Comparison of ENCODE assay signal across 30 cellular contexts in genomic region chr9:137645211-137645610, GRCh38. TPM values are rescaled to one million over a fixed set of nuclear protein-coding genes. Genes with fewer than 3 reads are reported as not detected.
A peak's percentile ranks its signal among the peaks of the same experiment; 100 is the strongest.
DNase-seq lines count a peak whose midpoint lies in the region; ATAC-seq, FAIRE-seq and TF ChIP-seq lines count a peak whose summit lies in the region.
"Had no signal": no experiment of that assay in that cellular context is flagged by ENCODE, and none has a peak within 500 bp of the region (broad histone marks: within the 10 kb centered on the region; RNA-seq: fewer than 3 reads in every experiment).

No MANE protein-coding gene starts in this region.

- no peak overlapping the region for H4K8ac ChIP-seq in H9 (replicated peaks; ENCODE audit: insufficient read length, low read depth, low read length)

- H3K79me1 ChIP-seq in H9 (ENCODE audit: insufficient read depth, low read depth, low read length, poor library complexity, severe bottlenecking): peaks cover 25% of the 10 kb centered on the region

- no peak overlapping the region for H2BK120ac ChIP-seq in H9 (ENCODE audit: low read depth, low read length, poor library complexity, severe bottlenecking)

- no peak overlapping the region for H2BK20ac ChIP-seq in H9 (ENCODE audit: low read depth, low read length, poor library complexity, severe bottlenecking)

- no peak overlapping the region for H3T11ph ChIP-seq in H9 (ENCODE audit: low read length)

- no peak overlapping the region for H3K4me2 ChIP-seq in H9 (ENCODE audit: insufficient read depth, insufficient read length, low read length)
- H3K4me2 ChIP-seq: BLaER1, GM23338 had no signal

- peaks cover 9 to 40% (median 15%) of the 10 kb centered on the region in 3 experiments; a peak in 6 of 7 replicates for H3K36me3 Mint-ChIP-seq in H9 (ENCODE audit: insufficient read depth in 1 of 3, low read depth in 3 of 3)
- H3K36me3 Mint-ChIP-seq in nephron progenitor cell (ENCODE audit: low read depth): peaks cover 77% of the 10 kb centered on the region

- H3K9ac ChIP-seq in H9 (ENCODE audit: extremely low read depth, insufficient read length, low read length) (no peak overlapping the region), kidney (ENCODE audit: low read length in 2 of 2) (no peak overlapping the region)
- H3K9ac ChIP-seq: BLaER1 had no signal

- no peak for ATAC-seq in GM18519 (IDR thresholded peaks at IDR 0.05; ENCODE audit: low FRiP score, unreplicated experiment)
- ATAC-seq: GM23338, left colon, right cardiac atrium had no signal

- no peak overlapping the region for H3K4ac ChIP-seq in H9 (ENCODE audit: low read depth, low read length)

- H3K14ac ChIP-seq in H9 (ENCODE audit: insufficient read depth, low read length): no peak overlapping the region

- H3K27ac ChIP-seq in H9 (ENCODE audit: insufficient read length, low read depth, low read length) (no peak overlapping the region), kidney (ENCODE audit: low read depth in 2 of 2, low read length in 2 of 2) (no peak overlapping the region)
- H3K27ac ChIP-seq: ascending aorta, BLaER1, Peyer's patch, transverse colon, VCaP had no signal

- peaks cover 11 to 24% of the 10 kb centered on the region in 2 experiments for H3K4me1 Mint-ChIP-seq in H9
- H3K4me1 Mint-ChIP-seq in nephron progenitor cell: peaks cover 18% of the 10 kb centered on the region

- H2BK12ac ChIP-seq in H9 (ENCODE audit: insufficient read length, low read depth, low read length): no peak overlapping the region

- H2AFZ ChIP-seq in H9 (ENCODE audit: low read length): no peak overlapping the region
- H2AFZ ChIP-seq: GM23338 had no signal

- H3K27ac Mint-ChIP-seq in H9 (peak overlapping the region; percentile 21 to 53 (median 50); a peak in 1 of 7 replicates), nephron progenitor cell (peak overlapping the region; percentile 85)
- H3K27ac Mint-ChIP-seq: activated naive CD8-positive, alpha-beta T cell treated with anti-CD3 and anti-CD28 coated beads for 36 hours; dendritic cell treated with granulocyte-macrophage colony-stimulating factor and Interleukin-4, amounts not matched to agents 40 ng/mL and 50 ng/mL, for 4 days; GM23338 had no signal

- H2BK5ac ChIP-seq in H9 (ENCODE audit: insufficient read length, low read length): no peak overlapping the region

- H3K4me3 ChIP-seq in kidney (ENCODE audit: low read length in 2 of 2): no peak overlapping the region
- H3K4me3 ChIP-seq: ascending aorta, BLaER1, GM23338, Peyer's patch, transverse colon had no signal

- no peak for FAIRE-seq in kidney (lab: Jason Lieb, UNC)
- FAIRE-seq: frontal cortex had no signal

- peaks cover 51% of the 10 kb centered on the region; the same call in 1 of the 2 replicates for H3K79me2 ChIP-seq in H9 (ENCODE audit: insufficient read depth, low read length)

- H3K56ac ChIP-seq in H9 (ENCODE audit: insufficient read length, low read depth, low read length): no peak overlapping the region

- H3K36me3 ChIP-seq in kidney (ENCODE audit: control insufficient read depth in 1 of 2, insufficient read depth in 2 of 2, low read length in 2 of 2): peaks cover 3 to 5% of the 10 kb centered on the region in 2 donors
- H3K36me3 ChIP-seq: Peyer's patch, transverse colon had no signal

- no CpG with 5 or more reads among the region's 5 CpGs for WGBS in H9 (ENCODE audit: extremely low coverage, insufficient read length, low lambda C conversion rate)

- H3K9me3 ChIP-seq in H9 (ENCODE audit: control insufficient read depth, low read depth, low read length) (no peaks in the 10 kb centered on the region), kidney (ENCODE audit: control insufficient read depth in 1 of 2, low read length in 2 of 2) (no peaks in the 10 kb centered on the region)
- H3K9me3 ChIP-seq: ascending aorta, BLaER1, Peyer's patch, transverse colon had no signal

- no peak overlapping the region for H4K5ac ChIP-seq in H9 (ENCODE audit: insufficient read length, low read depth, low read length)

- DNase-seq in H9 (no peak), NCI-H128 (lab: John Stamatoyannopoulos, UW; ENCODE audit: unreplicated experiment) (peak; percentile 1), NCI-H526 treated with DMSO at 0.1 percent for 48 hours (lab: John Stamatoyannopoulos, UW) (peak; percentile 1), nephron progenitor cell (no peak), AG08395 (ENCODE audit: low spot score) (no peak), kidney (no peak)
- DNase-seq: activated CD4-positive, alpha-beta T cell treated with anti-CD3 and anti-CD28 coated beads for 48 hours; activated effector memory CD4-positive, alpha-beta T cell treated with anti-CD3 and anti-CD28 coated beads, Interleukin-2, amount 50 U/mL, for 16 hours; activated naive CD8-positive, alpha-beta T cell treated with anti-CD3 and anti-CD28 coated beads for 36 hours; activated T-cell treated with anti-CD3 and anti-CD28 coated beads, Interleukin-2, amount 50 U/mL, for 1 hour; caudate nucleus; COR-L47; DND-41; left colon; mammary epithelial cell; NCI-H1105; NCI-H446 treated with DMSO at 0.1 percent for 48 hours; Peyer's patch; right cardiac atrium; SHP77 treated with DMSO at 0.1 percent for 48 hours; stimulated activated CD4-positive, alpha-beta T cell treated with anti-CD3 and anti-CD28 coated beads, Interleukin-4, amount 100 ng/mL, for 1 hour; T-helper 9 cell; transverse colon had no signal

- no peak for TF ChIP-seq CTCF in H9 (conservative IDR thresholded peaks at IDR 0.05)
- no peak for TF ChIP-seq CTCF in nephron progenitor cell (IDR thresholded peaks at IDR 0.05)
- TF ChIP-seq CTCF in kidney (IDR thresholded peaks at IDR 0.05; ENCODE audit: borderline replicate concordance, extremely low read depth, insufficient read depth): no peak

- H3K23ac ChIP-seq in H9 (ENCODE audit: insufficient read length, low read depth, low read length): no peak overlapping the region

- no peaks in the 10 kb centered on the region for H3K27me3 Mint-ChIP-seq in H9 (ENCODE audit: low read depth)
- H3K27me3 Mint-ChIP-seq in nephron progenitor cell (ENCODE audit: low read depth, poor library complexity): peaks cover 4% of the 10 kb centered on the region
- H3K27me3 Mint-ChIP-seq: activated naive CD8-positive, alpha-beta T cell treated with anti-CD3 and anti-CD28 coated beads for 36 hours; dendritic cell treated with granulocyte-macrophage colony-stimulating factor and Interleukin-4, amounts not matched to agents 40 ng/mL and 50 ng/mL, for 4 days had no signal

- no peak overlapping the region for H4K91ac ChIP-seq in H9 (ENCODE audit: insufficient read length, low read depth, low read length)

- no peaks in the 10 kb centered on the region for H3K9me3 Mint-ChIP-seq in H9
- H3K9me3 Mint-ChIP-seq in nephron progenitor cell: no peaks in the 10 kb centered on the region
- H3K9me3 Mint-ChIP-seq: activated naive CD8-positive, alpha-beta T cell treated with anti-CD3 and anti-CD28 coated beads for 36 hours; dendritic cell treated with granulocyte-macrophage colony-stimulating factor and Interleukin-4, amounts not matched to agents 40 ng/mL and 50 ng/mL, for 4 days; GM23338 had no signal

- no peaks in the 10 kb centered on the region for H3K23me2 ChIP-seq in H9 (ENCODE audit: insufficient read length, low read depth, low read length, poor library complexity, severe bottlenecking)

- no peaks in the 10 kb centered on the region for H4K20me1 ChIP-seq in H9 (ENCODE audit: control insufficient read depth, insufficient read depth, insufficient read length)

- H3K4me1 ChIP-seq in H9 (ENCODE audit: insufficient read depth, low read length) (no peaks in the 10 kb centered on the region; the same call in 1 of the 2 replicates), kidney (ENCODE audit: control insufficient read depth in 1 of 2, insufficient read depth in 1 of 2, low read depth in 1 of 2, low read length in 2 of 2) (no peaks in the 10 kb centered on the region)
- H3K4me1 ChIP-seq: ascending aorta, Peyer's patch had no signal

- H2BK15ac ChIP-seq in H9 (ENCODE audit: low read depth, low read length): no peak overlapping the region

- no peak overlapping the region for H3K4me3 Mint-ChIP-seq in H9
- H3K4me3 Mint-ChIP-seq in nephron progenitor cell: no peak overlapping the region
- H3K4me3 Mint-ChIP-seq: activated naive CD8-positive, alpha-beta T cell treated with anti-CD3 and anti-CD28 coated beads for 36 hours; dendritic cell treated with granulocyte-macrophage colony-stimulating factor and Interleukin-4, amounts not matched to agents 40 ng/mL and 50 ng/mL, for 4 days; GM23338 had no signal

- H2AK5ac ChIP-seq in H9 (ENCODE audit: insufficient read length, low read length): no peak overlapping the region

- intact Hi-C loops in kidney (cut with DNase I): no loop called here

- H3K27me3 ChIP-seq in H9 (ENCODE audit: insufficient read depth, low read length): no peaks in the 10 kb centered on the region
- H3K27me3 ChIP-seq: ascending aorta, BLaER1, Peyer's patch, transverse colon had no signal

- no peak overlapping the region for H3K18ac ChIP-seq in H9 (ENCODE audit: insufficient read length, low read depth, low read length)

RNA-seq across cellular contexts. Expression of gene EHMT1, which starts 26.4 kb away (rescaled TPM):
- total RNA-seq in H9 (2021): 112 and 121 TPM in 2 replicates
- 92.9 TPM for total RNA-seq in kidney
- 15.8 TPM for polyA plus RNA-seq in kidney (ENCODE audit: insufficient read depth, low read depth, low replicate concordance)

RNA-seq across cellular contexts. Expression of gene ARRDC1, which starts 39.7 kb away (rescaled TPM):
- total RNA-seq in H9 (2021) (26.4 and 34.4 TPM in 2 replicates), kidney (88.9 TPM)
- 42.3 TPM for polyA plus RNA-seq in kidney (ENCODE audit: insufficient read depth, low read depth, low replicate concordance)

RNA-seq across cellular contexts. Expression of gene ZMYND19, which starts 54.9 kb away (rescaled TPM):
- total RNA-seq in H9 (2021): 79.2 and 82.3 TPM in 2 replicates
- total RNA-seq in kidney: 19.1 TPM
- 13.5 TPM for polyA plus RNA-seq in kidney (ENCODE audit: insufficient read depth, low read depth, low replicate concordance)

Comparison
In these comparisons a context has a peak if more than half of its experiments do, and no peak if none do; other contexts are left out.
1. DNase-seq: peak in NCI-H128 (single experiment) and NCI-H526 treated with DMSO at 0.1 percent for 48 hours (single experiment); none in H9 (single experiment), nephron progenitor cell (single experiment), AG08395 (single experiment) and kidney (single experiment).